Comparison of ENCODE assay signal across 8 cellular contexts in genomic region chr11:112962854-112963367, GRCh38. TPM values are rescaled to one million over a fixed set of nuclear protein-coding genes. Genes with fewer than 3 reads are reported as not detected.
A peak's percentile ranks its signal among the peaks of the same experiment; 100 is the strongest.
DNase-seq lines count a peak whose midpoint lies in the region; ATAC-seq and TF ChIP-seq lines count a peak whose summit lies in the region.

No MANE protein-coding gene starts in this region.

- H3K36me3 ChIP-seq in left lung = no peaks in the 10 kb centered on the region

- TF ChIP-seq CTCF in left lung (IDR thresholded peaks at IDR 0.05) = no peak

- peaks cover 15 to 29% of the 10 kb centered on the region in 2 donors for H3K4me1 ChIP-seq in left lung

- no peak overlapping the region for H3K27ac ChIP-seq in left lung
- H3K27ac ChIP-seq in substantia nigra (ENCODE audit: low read depth, low read length, poor library complexity, severe bottlenecking) = peak overlapping the region; percentile 95

- peak; percentile 65 for ATAC-seq in left lung

- intact Hi-C loops in left lung (cut with DNase I) = no loop called here

- H3K4me3 ChIP-seq in left lung = peak overlapping the region; percentile 37 to 45

- peaks cover 65 to 95% of the 10 kb centered on the region in 2 donors for H3K27me3 ChIP-seq in left lung

- H3K9me3 ChIP-seq in left lung = no peaks in the 10 kb centered on the region

- DNase-seq in activated CD8-positive, alpha-beta memory T cell treated with anti-CD3 and anti-CD28 coated beads, Interleukin-2, amount 50 U/mL, for 48 hours = peak; percentile 50
- no peak for DNase-seq in activated CD8-positive, alpha-beta memory T cell treated with anti-CD3 and anti-CD28 coated beads for 24 hours
- peak; percentile 38 for DNase-seq in NCI-H524 treated with DMSO at 0.1 percent for 48 hours (lab: John Stamatoyannopoulos, UW)
- DNase-seq in dermis blood vessel endothelial cell = peak; percentile 5
- peak; percentile 35 to 82 for DNase-seq in left lung
- DNase-seq in substantia nigra (lab: John Stamatoyannopoulos, UW) = peak; percentile 24 to 90 (median 75)
- no peak for DNase-seq in GM19240 (ENCODE audit: insufficient read length, low spot score)
- DNase-seq in LoVo (ENCODE audit: low spot score) = no peak

RNA-seq across cellular contexts. Expression of gene NCAM1, which starts 1.7 kb away (rescaled TPM):
- total RNA-seq in dermis blood vessel endothelial cell = 2.2 and 3.4 TPM in 2 replicates
- 1 to 10 TPM; 1.7 to 4.5 TPM for total RNA-seq in left lung

Comparison
In these comparisons a context has a peak if more than half of its experiments do, and no peak if none do; other contexts are left out.
1. DNase-seq: peak in activated CD8-positive, alpha-beta memory T cell treated with anti-CD3 and anti-CD28 coated beads, Interleukin-2, amount 50 U/mL, for 48 hours (single experiment), NCI-H524 treated with DMSO at 0.1 percent for 48 hours (single experiment), dermis blood vessel endothelial cell (single experiment), left lung (2 of 2) and substantia nigra (49 of 49); none in activated CD8-positive, alpha-beta memory T cell treated with anti-CD3 and anti-CD28 coated beads for 24 hours (single experiment), GM19240 (single experiment) and LoVo (single experiment).